ENCODE assay signal across 12 cellular contexts in the genomic region with DNA sequence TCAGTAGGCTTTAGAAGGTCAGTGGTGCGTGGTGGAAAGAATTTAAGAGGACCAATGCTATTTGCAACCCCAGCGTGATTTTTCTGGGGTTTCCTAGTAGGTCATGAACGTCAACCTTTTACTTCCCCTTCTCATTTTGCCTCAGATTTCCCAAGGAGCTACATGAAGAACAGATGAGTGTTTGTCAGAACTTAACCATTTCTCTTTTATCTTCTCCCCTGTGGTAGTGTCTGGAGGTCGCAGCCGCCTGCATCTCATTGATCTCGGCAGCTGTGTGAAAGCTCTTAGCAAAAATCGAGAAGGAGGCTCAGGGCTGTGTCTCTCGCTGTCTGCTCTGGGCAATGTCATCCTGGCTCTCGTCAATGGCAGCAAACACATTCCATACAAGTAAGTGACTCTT.
DNase-seq lines count a peak whose midpoint lies in the region; ATAC-seq and TF ChIP-seq lines count a peak whose summit lies in the region.
"Had no signal": no experiment of that assay in that cellular context is flagged by ENCODE, and none has a peak within 500 bp of the region (broad histone marks: within the 10 kb centered on the region; RNA-seq: fewer than 3 reads in every experiment).

No MANE protein-coding gene starts in this region.

- TF ChIP-seq CTCF in right lobe of liver (IDR thresholded peaks at IDR 0.05), result no peak

- no peaks in the 10 kb centered on the region for H3K36me3 ChIP-seq in right lobe of liver
- H3K36me3 ChIP-seq: gastrocnemius medialis had no signal

- H3K4me3 Mint-ChIP-seq in stimulated activated naive B cell treated with anti-CD40 and anti-IgM and Interleukin-4, amounts not matched to agents 10 μg/mL and 1 μg/mL and 100 μg/mL, for 72 hours, result peak overlapping the region; percentile 72 to 73
- H3K4me3 Mint-ChIP-seq in activated T-cell treated with anti-CD3 and anti-CD28 coated beads, Interleukin-2, amount 50 U/mL, for 4 hours, result no peak overlapping the region
- H3K4me3 Mint-ChIP-seq: nephron had no signal

- H3K4me1 Mint-ChIP-seq in stimulated activated naive B cell treated with anti-CD40 and anti-IgM and Interleukin-4, amounts not matched to agents 10 μg/mL and 1 μg/mL and 100 μg/mL, for 72 hours, result peaks cover 22 to 24% of the 10 kb centered on the region in 2 donors
- no peaks in the 10 kb centered on the region for H3K4me1 Mint-ChIP-seq in activated T-cell treated with anti-CD3 and anti-CD28 coated beads, Interleukin-2, amount 50 U/mL, for 4 hours (ENCODE audit: low read depth)
- H3K4me1 Mint-ChIP-seq: nephron had no signal

- DNase-seq in SIG-M5 treated with dmso at 0.1 percent for 504 hours (lab: John Stamatoyannopoulos, UW; ENCODE audit: unreplicated experiment) (peak; percentile 1), SIG-M5 (lab: John Stamatoyannopoulos, UW) (no peak), right lobe of liver (no peak)
- peak; percentile 51 for DNase-seq in stimulated activated naive B cell treated with anti-CD40 and anti-IgM and Interleukin-4, amounts not matched to agents 10 μg/mL and 1 μg/mL and 100 μg/mL, for 72 hours
- DNase-seq in activated effector memory CD4-positive, alpha-beta T cell treated with Interleukin-2 at 50 U/mL for 16 hours, result no peak
- DNase-seq in activated T-cell treated with anti-CD3 and anti-CD28 coated beads, Interleukin-2, amount 50 U/mL, for 4 hours, result no peak
- DNase-seq: amniotic stem cell, gastrocnemius medialis had no signal

- peaks cover 11 to 35% of the 10 kb centered on the region in 2 donors for H3K36me3 Mint-ChIP-seq in stimulated activated naive B cell treated with anti-CD40 and anti-IgM and Interleukin-4, amounts not matched to agents 10 μg/mL and 1 μg/mL and 100 μg/mL, for 72 hours
- H3K36me3 Mint-ChIP-seq in activated T-cell treated with anti-CD3 and anti-CD28 coated beads, Interleukin-2, amount 50 U/mL, for 4 hours (ENCODE audit: insufficient read depth), result peaks cover 1% of the 10 kb centered on the region

- 56% methylated on average over 8 of the region's 9 CpGs for WGBS in right lobe of liver (ENCODE audit: insufficient coverage, low coverage, low lambda C conversion rate, missing lambda C conversion rate)

- H3K27ac Mint-ChIP-seq in stimulated activated naive B cell treated with anti-CD40 and anti-IgM and Interleukin-4, amounts not matched to agents 10 μg/mL and 1 μg/mL and 100 μg/mL, for 72 hours, result peak overlapping the region; percentile 91
- H3K27ac Mint-ChIP-seq: nephron had no signal

- TF ChIP-seq POLR2A in right lobe of liver (IDR thresholded peaks at IDR 0.05), result no peak

- peaks cover 17 to 19% of the 10 kb centered on the region in 2 donors for H3K9me3 Mint-ChIP-seq in stimulated activated naive B cell treated with anti-CD40 and anti-IgM and Interleukin-4, amounts not matched to agents 10 μg/mL and 1 μg/mL and 100 μg/mL, for 72 hours
- peaks cover 21% of the 10 kb centered on the region for H3K9me3 Mint-ChIP-seq in activated T-cell treated with anti-CD3 and anti-CD28 coated beads, Interleukin-2, amount 50 U/mL, for 4 hours

- no peaks in the 10 kb centered on the region for H3K27me3 ChIP-seq in right lobe of liver
- H3K27me3 ChIP-seq: gastrocnemius medialis had no signal

- intact Hi-C loops in right lobe of liver (cut with DNase I), result no loop called here

- peaks cover 0 to 3% (median 1%) of the 10 kb centered on the region in 4 donors for H3K9me3 ChIP-seq in right lobe of liver

- ATAC-seq in GM21576 (IDR thresholded peaks at IDR 0.05; ENCODE audit: unreplicated experiment), result peak; percentile 50
- ATAC-seq in HG03280 (IDR thresholded peaks at IDR 0.05; ENCODE audit: unreplicated experiment), result peak; percentile 47
- ATAC-seq in stimulated activated naive B cell treated with anti-CD40 and anti-IgM and Interleukin-4, amounts not matched to agents 10 μg/mL and 1 μg/mL and 100 μg/mL, for 72 hours (replicated peaks), result peak; percentile 85 to 86
- no peak for ATAC-seq in right lobe of liver
- no peak for ATAC-seq in activated T-cell treated with anti-CD3 and anti-CD28 coated beads, Interleukin-2, amount 50 U/mL, for 4 hours
- ATAC-seq: gastrocnemius medialis had no signal

- H3K27ac ChIP-seq in right lobe of liver, result no peak overlapping the region
- H3K27ac ChIP-seq: gastrocnemius medialis, skin epidermis had no signal

- H3K4me1 ChIP-seq in right lobe of liver, result no peaks in the 10 kb centered on the region
- H3K4me1 ChIP-seq: gastrocnemius medialis had no signal

- H3K4me3 ChIP-seq in right lobe of liver, result no peak overlapping the region
- H3K4me3 ChIP-seq: gastrocnemius medialis, skin epidermis had no signal

- H3K27me3 Mint-ChIP-seq in stimulated activated naive B cell treated with anti-CD40 and anti-IgM and Interleukin-4, amounts not matched to agents 10 μg/mL and 1 μg/mL and 100 μg/mL, for 72 hours, result peaks cover 13 to 23% of the 10 kb centered on the region in 2 donors
- H3K27me3 Mint-ChIP-seq in activated T-cell treated with anti-CD3 and anti-CD28 coated beads, Interleukin-2, amount 50 U/mL, for 4 hours (ENCODE audit: low read depth), result peaks cover 10% of the 10 kb centered on the region

Comparison
In these comparisons a context has a peak if more than half of its experiments do, and no peak if none do; other contexts are left out.
1. DNase-seq: peak in SIG-M5 treated with dmso at 0.1 percent for 504 hours (single experiment) and stimulated activated naive B cell treated with anti-CD40 and anti-IgM and Interleukin-4, amounts not matched to agents 10 μg/mL and 1 μg/mL and 100 μg/mL, for 72 hours (single experiment); none in SIG-M5 (single experiment), activated effector memory CD4-positive, alpha-beta T cell treated with Interleukin-2 at 50 U/mL for 16 hours (single experiment), right lobe of liver (0 of 3) and activated T-cell treated with anti-CD3 and anti-CD28 coated beads, Interleukin-2, amount 50 U/mL, for 4 hours (single experiment).
2. ATAC-seq: peak in GM21576 (single experiment), HG03280 (single experiment) and stimulated activated naive B cell treated with anti-CD40 and anti-IgM and Interleukin-4, amounts not matched to agents 10 μg/mL and 1 μg/mL and 100 μg/mL, for 72 hours (2 of 2); none in right lobe of liver (0 of 4) and activated T-cell treated with anti-CD3 and anti-CD28 coated beads, Interleukin-2, amount 50 U/mL, for 4 hours (0 of 2).